Comparison of ENCODE assay signal across 11 cellular contexts in the genomic region with DNA sequence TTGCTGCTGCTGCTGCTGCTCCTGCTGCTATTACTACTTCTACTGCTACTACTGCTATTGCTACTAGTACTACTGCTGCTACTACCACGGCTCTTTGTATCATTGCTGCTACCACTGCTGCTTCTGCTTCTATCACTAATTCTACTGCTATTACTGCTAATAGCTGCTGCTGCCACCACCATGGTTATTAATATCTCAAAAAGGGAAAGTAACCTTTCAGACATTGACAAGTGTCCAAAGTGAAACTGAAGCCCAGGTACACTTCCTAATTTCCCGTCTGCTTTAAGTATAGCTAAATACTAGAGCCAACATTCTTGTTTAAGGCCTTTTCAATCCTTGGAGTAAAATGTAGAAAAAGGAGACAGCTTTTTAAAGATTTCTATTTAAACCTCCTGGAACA. TPM values are rescaled to one million over a fixed set of nuclear protein-coding genes. Genes with fewer than 3 reads are reported as not detected.
DNase-seq lines count a peak whose midpoint lies in the region; ATAC-seq and TF ChIP-seq lines count a peak whose summit lies in the region.
"Had no signal": no experiment of that assay in that cellular context is flagged by ENCODE, and none has a peak within 500 bp of the region (broad histone marks: within the 10 kb centered on the region; RNA-seq: fewer than 3 reads in every experiment).

No MANE protein-coding gene starts in this region.

- H3K9me3 Mint-ChIP-seq in activated T-helper 2 cell treated with anti-CD3 and anti-CD28 coated beads, Interferon-gamma antibody, Interleukin-2, Interleukin-4, amounts not matched to agents 10 μg/mL and 5 μg/mL and 100 μg/mL, durations not matched to agents 14 hours and 24 hours and 36 hours: no peaks in the 10 kb centered on the region
- H3K9me3 Mint-ChIP-seq in activated CD4-positive, alpha-beta memory T cell treated with anti-CD3 and anti-CD28 coated beads, Interleukin-2, amount 10 ng/mL, durations not matched to agents 7 days and 5 days: no peaks in the 10 kb centered on the region
- H3K9me3 Mint-ChIP-seq: activated naive CD4-positive, alpha-beta T cell treated with anti-CD3 and anti-CD28 coated beads for 36 hours had no signal

- no peaks in the 10 kb centered on the region for H3K9me2 ChIP-seq in hepatocyte (replicated peaks; ENCODE audit: insufficient read depth)

- no peak overlapping the region for H3K4me3 Mint-ChIP-seq in activated T-helper 2 cell treated with anti-CD3 and anti-CD28 coated beads, Interferon-gamma antibody, Interleukin-2, Interleukin-4, amounts not matched to agents 10 μg/mL and 5 μg/mL and 100 μg/mL, durations not matched to agents 14 hours and 24 hours and 36 hours (ENCODE audit: low read depth)
- no peak overlapping the region for H3K4me3 Mint-ChIP-seq in activated CD4-positive, alpha-beta memory T cell treated with anti-CD3 and anti-CD28 coated beads, Interleukin-2, amount 10 ng/mL, durations not matched to agents 7 days and 5 days
- H3K4me3 Mint-ChIP-seq: activated naive CD4-positive, alpha-beta T cell treated with anti-CD3 and anti-CD28 coated beads for 36 hours had no signal

- no peak overlapping the region for H3K4me2 ChIP-seq in hepatocyte
- H3K4me2 ChIP-seq: BLaER1 treated with 17β-estradiol and CSF1 and Interleukin-3, amounts not matched to agents 10 nM and 100 nM had no signal

- CTCF ChIA-PET in activated CD4-positive, alpha-beta memory T cell treated with anti-CD3 and anti-CD28 coated beads, Interleukin-2, amount 10 ng/mL, durations not matched to agents 7 days and 5 days (lab: Charles Lee): no interaction called here

- H3K4me3 ChIP-seq in GM12864 (ENCODE audit: low read depth, low read length) (no peak overlapping the region), esophagus (ENCODE audit: low read depth in 1 of 2, low read length in 2 of 2) (peak overlapping the region in 1 of 2 donors; percentile 19), hepatocyte (no peak overlapping the region)
- H3K4me3 ChIP-seq: BLaER1 treated with 17β-estradiol and CSF1 and Interleukin-3, amounts not matched to agents 10 nM and 100 nM had no signal

- no peak for TF ChIP-seq CTCF in GM12864 (IDR thresholded peaks at IDR 0.05; ENCODE audit: low read depth, low read length, missing control alignments)
- TF ChIP-seq CTCF in hepatocyte (IDR thresholded peaks at IDR 0.05; ENCODE audit: poor library complexity): no peak

- H3K79me2 ChIP-seq in hepatocyte: no peaks in the 10 kb centered on the region

- no peaks in the 10 kb centered on the region for H3K9me3 ChIP-seq in esophagus (ENCODE audit: control insufficient read depth in 2 of 2, insufficient read depth in 1 of 2, low read depth in 1 of 2, low read length in 1 of 2)
- no peaks in the 10 kb centered on the region for H3K9me3 ChIP-seq in hepatocyte (ENCODE audit: low read depth)
- H3K9me3 ChIP-seq: BLaER1 treated with 17β-estradiol and CSF1 and Interleukin-3, amounts not matched to agents 10 nM and 100 nM; heart right ventricle had no signal

- no peak overlapping the region for H3K27ac Mint-ChIP-seq in activated T-helper 2 cell treated with anti-CD3 and anti-CD28 coated beads, Interferon-gamma antibody, Interleukin-2, Interleukin-4, amounts not matched to agents 10 μg/mL and 5 μg/mL and 100 μg/mL, durations not matched to agents 14 hours and 24 hours and 36 hours
- H3K27ac Mint-ChIP-seq in activated CD4-positive, alpha-beta memory T cell treated with anti-CD3 and anti-CD28 coated beads, Interleukin-2, amount 10 ng/mL, durations not matched to agents 7 days and 5 days: no peak overlapping the region
- H3K27ac Mint-ChIP-seq: activated naive CD4-positive, alpha-beta T cell treated with anti-CD3 and anti-CD28 coated beads for 36 hours had no signal

- intact Hi-C loops in activated T-helper 2 cell treated with anti-CD3 and anti-CD28 coated beads, Interferon-gamma antibody, Interleukin-2, Interleukin-4, amounts not matched to agents 10 μg/mL and 5 μg/mL and 100 μg/mL, durations not matched to agents 14 hours and 24 hours and 36 hours (cut with micrococcal nuclease): no loop called here

- H2AFZ ChIP-seq in hepatocyte: no peak overlapping the region

- H3K27me3 ChIP-seq in esophagus (ENCODE audit: control insufficient read depth in 1 of 2, insufficient read depth in 2 of 2, low read length in 2 of 2) (no peaks in the 10 kb centered on the region), hepatocyte (no peaks in the 10 kb centered on the region)
- H3K27me3 ChIP-seq: BLaER1 treated with 17β-estradiol and CSF1 and Interleukin-3, amounts not matched to agents 10 nM and 100 nM; heart right ventricle had no signal

- WGBS in esophagus, 2 donors: 48 to 50% methylated on average over 2 of the region's 2 CpGs
- WGBS in hepatocyte (ENCODE audit: low lambda C conversion rate, missing lambda C conversion rate): 82% methylated on average over 2 of the region's 2 CpGs

- peaks cover 10% of the 10 kb centered on the region for H3K27me3 Mint-ChIP-seq in activated T-helper 2 cell treated with anti-CD3 and anti-CD28 coated beads, Interferon-gamma antibody, Interleukin-2, Interleukin-4, amounts not matched to agents 10 μg/mL and 5 μg/mL and 100 μg/mL, durations not matched to agents 14 hours and 24 hours and 36 hours (ENCODE audit: low read depth)
- peaks cover 4% of the 10 kb centered on the region for H3K27me3 Mint-ChIP-seq in activated CD4-positive, alpha-beta memory T cell treated with anti-CD3 and anti-CD28 coated beads, Interleukin-2, amount 10 ng/mL, durations not matched to agents 7 days and 5 days

- H4K20me1 ChIP-seq in hepatocyte (ENCODE audit: insufficient read depth, poor library complexity, severe bottlenecking): no peaks in the 10 kb centered on the region
- H4K20me1 ChIP-seq: BLaER1 treated with 17β-estradiol and CSF1 and Interleukin-3, amounts not matched to agents 10 nM and 100 nM had no signal

- ATAC-seq in GM21423 (IDR thresholded peaks at IDR 0.05; ENCODE audit: unreplicated experiment) (peak; percentile 63), HG03175 (IDR thresholded peaks at IDR 0.05; ENCODE audit: unreplicated experiment) (peak; percentile 85)

- no peaks in the 10 kb centered on the region for H3K36me3 Mint-ChIP-seq in activated T-helper 2 cell treated with anti-CD3 and anti-CD28 coated beads, Interferon-gamma antibody, Interleukin-2, Interleukin-4, amounts not matched to agents 10 μg/mL and 5 μg/mL and 100 μg/mL, durations not matched to agents 14 hours and 24 hours and 36 hours (ENCODE audit: low read depth)
- no peaks in the 10 kb centered on the region for H3K36me3 Mint-ChIP-seq in activated CD4-positive, alpha-beta memory T cell treated with anti-CD3 and anti-CD28 coated beads, Interleukin-2, amount 10 ng/mL, durations not matched to agents 7 days and 5 days (ENCODE audit: low read depth)

- H3K4me1 ChIP-seq in esophagus (ENCODE audit: control insufficient read depth in 2 of 2, insufficient read depth in 2 of 2, low read length in 1 of 2): peaks cover 0 to 11% of the 10 kb centered on the region in 2 donors
- H3K4me1 ChIP-seq in hepatocyte (ENCODE audit: insufficient read depth): peaks cover 28% of the 10 kb centered on the region
- H3K4me1 ChIP-seq: BLaER1 treated with 17β-estradiol and CSF1 and Interleukin-3, amounts not matched to agents 10 nM and 100 nM had no signal

- H3K4me1 Mint-ChIP-seq in activated T-helper 2 cell treated with anti-CD3 and anti-CD28 coated beads, Interferon-gamma antibody, Interleukin-2, Interleukin-4, amounts not matched to agents 10 μg/mL and 5 μg/mL and 100 μg/mL, durations not matched to agents 14 hours and 24 hours and 36 hours (ENCODE audit: low read depth): peaks cover 9% of the 10 kb centered on the region
- peaks cover 9% of the 10 kb centered on the region for H3K4me1 Mint-ChIP-seq in activated CD4-positive, alpha-beta memory T cell treated with anti-CD3 and anti-CD28 coated beads, Interleukin-2, amount 10 ng/mL, durations not matched to agents 7 days and 5 days

- POLR2A ChIA-PET in activated CD4-positive, alpha-beta memory T cell treated with anti-CD3 and anti-CD28 coated beads, Interleukin-2, amount 10 ng/mL, durations not matched to agents 7 days and 5 days (lab: Charles Lee): no interaction called here

- no peaks in the 10 kb centered on the region for H3K36me3 ChIP-seq in esophagus (ENCODE audit: control insufficient read depth in 2 of 2, insufficient read depth in 2 of 2, low read length in 1 of 2)
- no peaks in the 10 kb centered on the region for H3K36me3 ChIP-seq in hepatocyte (replicated peaks; ENCODE audit: insufficient read depth, low read depth)
- H3K36me3 ChIP-seq: BLaER1 treated with 17β-estradiol and CSF1 and Interleukin-3, amounts not matched to agents 10 nM and 100 nM; heart right ventricle had no signal

- H3K27ac ChIP-seq in esophagus (ENCODE audit: low read depth in 2 of 2, low read length in 1 of 2): peak overlapping the region; percentile 35 to 76
- no peak overlapping the region for H3K27ac ChIP-seq in hepatocyte
- H3K27ac ChIP-seq: BLaER1 treated with 17β-estradiol and CSF1 and Interleukin-3, amounts not matched to agents 10 nM and 100 nM; heart right ventricle had no signal

- DNase-seq in GM12864 (ENCODE audit: low read depth): peak; percentile 36
- no peak for DNase-seq in hepatocyte (ENCODE audit: low spot score)
- no peak for DNase-seq in activated T-helper 2 cell treated with anti-CD3 and anti-CD28 coated beads, Interferon-gamma antibody, Interleukin-2, Interleukin-4, amounts not matched to agents 10 μg/mL and 5 μg/mL and 100 μg/mL, durations not matched to agents 14 hours and 24 hours and 36 hours (ENCODE audit: low spot score)
- no peak for DNase-seq in activated CD4-positive, CD25-positive, alpha-beta regulatory T cell (lab: John Stamatoyannopoulos, UW)
- DNase-seq in activated CD4-positive, alpha-beta memory T cell treated with anti-CD3 and anti-CD28 coated beads, Interleukin-2, amount 10 ng/mL, durations not matched to agents 7 days and 5 days: no peak
- DNase-seq: activated naive CD4-positive, alpha-beta T cell treated with anti-CD3 and anti-CD28 coated beads for 36 hours; heart right ventricle had no signal

RNA-seq across cellular contexts. Expression of gene EHBP1, which starts 45.4 kb away (rescaled TPM):
- polyA plus RNA-seq in esophagus (10 to 100 TPM; 14.1 to 28.9 TPM), hepatocyte (11.4 TPM in 2 replicates)
- total RNA-seq in hepatocyte: 34.6 and 44.0 TPM in 2 replicates
- 22.1 and 25.6 TPM in 2 replicates for total RNA-seq in activated T-helper 2 cell treated with anti-CD3 and anti-CD28 coated beads, Interferon-gamma antibody, Interleukin-2, Interleukin-4, amounts not matched to agents 10 μg/mL and 5 μg/mL and 100 μg/mL, durations not matched to agents 14 hours and 24 hours and 36 hours
- total RNA-seq in activated CD4-positive, alpha-beta memory T cell treated with anti-CD3 and anti-CD28 coated beads, Interleukin-2, amount 10 ng/mL, durations not matched to agents 7 days and 5 days: 10 to 100 TPM; 19.3 to 23.2 TPM
